1 cellular context compared by ENCODE assay signal in the genomic region with DNA sequence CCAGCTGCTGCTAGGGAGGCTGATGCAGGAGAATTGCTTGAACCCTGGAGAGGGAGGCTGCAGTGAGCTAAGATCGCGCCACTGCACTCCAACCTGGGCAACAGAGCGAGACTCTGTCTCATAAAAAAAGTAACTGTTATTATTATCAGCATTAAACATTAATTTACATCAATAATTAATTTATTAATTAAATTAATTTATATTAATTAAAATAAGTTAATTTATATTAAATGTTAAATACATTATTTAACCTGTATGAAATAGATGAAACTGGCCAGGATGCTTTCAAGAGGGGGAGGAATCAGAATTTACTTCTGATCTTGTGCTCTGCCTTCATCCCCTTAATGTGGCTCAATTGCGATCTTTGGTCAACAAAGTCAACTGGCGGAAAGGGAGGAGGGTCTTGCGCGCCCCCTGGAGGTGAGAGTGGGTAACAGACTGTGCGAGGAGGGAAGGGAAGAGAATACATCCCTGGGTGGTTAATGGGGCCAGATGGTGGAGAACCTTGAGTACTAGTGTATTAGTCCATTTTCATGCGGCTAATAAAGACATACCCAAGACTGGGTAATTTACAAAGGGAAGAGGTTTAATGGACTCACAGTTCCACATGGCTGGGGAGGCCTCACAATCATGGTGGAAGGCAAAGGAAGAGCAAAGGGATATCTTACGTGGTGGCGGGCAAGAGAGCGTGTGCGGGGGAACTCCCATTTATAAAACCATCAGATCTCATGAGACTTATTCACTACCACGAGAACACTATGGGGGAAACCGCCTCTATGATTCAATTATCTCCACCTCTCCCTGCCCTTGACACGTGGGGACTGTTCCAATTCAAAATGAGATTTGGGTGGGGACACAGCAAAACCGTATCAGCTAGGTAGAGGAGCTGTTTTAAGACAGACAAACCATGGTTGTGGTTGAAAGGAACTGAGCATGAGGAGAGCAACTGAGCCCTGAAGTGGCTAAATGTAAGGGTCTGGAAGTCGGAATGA.
TF ChIP-seq lines count a peak whose summit lies in the region.

No MANE protein-coding gene starts in this region.

TF ChIP-seq in H1, 55 proteins besides CTCF, POLR2A, EP300 and RAD21:
- TF ChIP-seq TAF1 (IDR thresholded peaks at IDR 0.05; ENCODE audit: low read depth, low read length) (no peak), YY1 (IDR thresholded peaks at IDR 0.05; ENCODE audit: low read depth, low read length) (0 out of 2 replicates have a peak, but pooled peaks have one; percentile 46)
